ENCODE assay signal across 10 cellular contexts in the genomic region with DNA sequence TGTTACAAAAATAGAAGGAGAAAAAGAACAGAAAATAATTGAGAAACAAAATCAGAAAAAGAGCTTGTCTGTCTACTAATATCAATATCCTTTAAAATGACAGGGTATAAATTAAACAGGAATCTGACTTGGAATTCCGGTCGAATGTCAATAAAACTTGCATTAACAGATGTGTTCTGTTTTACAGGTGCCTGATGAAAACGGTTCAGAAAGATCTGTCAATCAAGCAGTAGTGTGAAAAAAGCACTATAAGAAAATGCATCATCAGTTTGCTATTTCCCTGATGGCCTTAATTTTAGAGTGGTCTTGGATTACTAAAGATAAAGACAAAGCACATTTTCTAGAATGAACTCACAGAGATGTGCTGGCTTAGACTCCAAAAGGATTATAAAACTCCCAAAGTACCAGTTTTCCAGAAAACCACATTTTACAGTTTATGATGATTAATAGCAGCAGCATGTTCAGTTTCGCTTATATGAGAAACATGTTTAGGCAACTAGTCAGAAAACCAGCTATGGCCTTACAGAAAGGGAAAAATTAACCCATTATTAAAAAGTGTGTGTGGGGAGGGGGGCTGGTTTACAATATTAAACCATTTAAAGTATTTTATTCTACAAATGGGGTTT. TPM values are rescaled to one million over a fixed set of nuclear protein-coding genes. Genes with fewer than 3 reads are reported as not detected.
DNase-seq lines count a peak whose midpoint lies in the region; ATAC-seq and TF ChIP-seq lines count a peak whose summit lies in the region.
"Had no signal": no experiment of that assay in that cellular context is flagged by ENCODE, and none has a peak within 500 bp of the region (broad histone marks: within the 10 kb centered on the region; RNA-seq: fewer than 3 reads in every experiment).

No MANE protein-coding gene starts in this region.

- H3K4me2 ChIP-seq in smooth muscle cell, result peak overlapping the region; percentile 74

- no peak overlapping the region for H3K4me3 Mint-ChIP-seq in chondrocyte (ENCODE audit: unreplicated experiment)

- no peaks in the 10 kb centered on the region for H3K9me3 Mint-ChIP-seq in chondrocyte (ENCODE audit: low read depth)

- ATAC-seq in GM19023 (IDR thresholded peaks at IDR 0.05; ENCODE audit: unreplicated experiment) (peak; percentile 11), HG03565 (IDR thresholded peaks at IDR 0.05; ENCODE audit: unreplicated experiment) (peak; percentile 6)
- ATAC-seq: left ventricle myocardium superior had no signal

- H4K20me1 ChIP-seq in smooth muscle cell (ENCODE audit: low read depth), result peaks cover 9% of the 10 kb centered on the region

- H3K4me3 ChIP-seq in smooth muscle cell, result no peak overlapping the region

- peaks cover 16% of the 10 kb centered on the region for H3K36me3 Mint-ChIP-seq in chondrocyte (ENCODE audit: low read depth)

- 44% methylated on average over 4 of the region's 4 CpGs for WGBS in smooth muscle cell (ENCODE audit: low lambda C conversion rate)

- H3K9me3 ChIP-seq in smooth muscle cell (replicated peaks; ENCODE audit: low read depth), result no peaks in the 10 kb centered on the region

- no peak for TF ChIP-seq CTCF in chondrocyte (IDR thresholded peaks at IDR 0.05)
- no peak for TF ChIP-seq CTCF in smooth muscle cell (IDR thresholded peaks at IDR 0.05; ENCODE audit: borderline replicate concordance, insufficient read depth, poor library complexity, severe bottlenecking)

- TF ChIP-seq POLR2A in erythroblast (IDR thresholded peaks at IDR 0.05; ENCODE audit: low read length), result no peak

- peaks cover 12% of the 10 kb centered on the region for H3K36me3 ChIP-seq in smooth muscle cell (ENCODE audit: low read depth)

- DNase-seq in chondrocyte (ENCODE audit: low spot score), result no peak
- no peak for DNase-seq in smooth muscle cell (lab: John Stamatoyannopoulos, UW; ENCODE audit: unreplicated experiment)
- no peak for DNase-seq in erythroblast (lab: John Stamatoyannopoulos, UW)
- DNase-seq in NCI-H146 (lab: John Stamatoyannopoulos, UW), result no peak
- DNase-seq in putamen (ENCODE audit: low spot score), result no peak
- DNase-seq: DMS79, left ventricle myocardium superior, NCI-H1417 had no signal

- peaks cover 22% of the 10 kb centered on the region for H3F3A ChIP-seq in smooth muscle cell (ENCODE audit: low read depth)

- H3K9ac ChIP-seq in smooth muscle cell (ENCODE audit: low read depth), result peak overlapping the region; percentile 38

- no peaks in the 10 kb centered on the region for H3K79me2 ChIP-seq in smooth muscle cell (ENCODE audit: low read depth)

- peak overlapping the region; percentile 84 for H3K27ac ChIP-seq in smooth muscle cell (ENCODE audit: low read depth)

- H3K27me3 ChIP-seq in smooth muscle cell (ENCODE audit: low read depth), result no peaks in the 10 kb centered on the region

- peak overlapping the region; percentile 32 for H3K27ac Mint-ChIP-seq in chondrocyte (ENCODE audit: unreplicated experiment)

- no peaks in the 10 kb centered on the region for H3K27me3 Mint-ChIP-seq in chondrocyte (ENCODE audit: low read depth)

- no peak overlapping the region for H2AFZ ChIP-seq in smooth muscle cell (ENCODE audit: low read depth)

- H3K4me1 Mint-ChIP-seq in chondrocyte (ENCODE audit: low read depth), result peaks cover 12% of the 10 kb centered on the region

- peaks cover 15% of the 10 kb centered on the region for H3K4me1 ChIP-seq in smooth muscle cell (ENCODE audit: low read depth)

RNA-seq across cellular contexts. Expression of a gene that starts 8.2 kb away (rescaled TPM):
- total RNA-seq in chondrocyte, result 25.4 to 28.6 TPM (median 27.0 TPM) in 3 replicates
- 26.3 and 36.9 TPM in 2 replicates for total RNA-seq in smooth muscle cell
- 15.7 and 21.0 TPM in 2 replicates for polyA plus RNA-seq in smooth muscle cell
